10 cellular contexts compared by ENCODE assay signal in the genomic region with DNA sequence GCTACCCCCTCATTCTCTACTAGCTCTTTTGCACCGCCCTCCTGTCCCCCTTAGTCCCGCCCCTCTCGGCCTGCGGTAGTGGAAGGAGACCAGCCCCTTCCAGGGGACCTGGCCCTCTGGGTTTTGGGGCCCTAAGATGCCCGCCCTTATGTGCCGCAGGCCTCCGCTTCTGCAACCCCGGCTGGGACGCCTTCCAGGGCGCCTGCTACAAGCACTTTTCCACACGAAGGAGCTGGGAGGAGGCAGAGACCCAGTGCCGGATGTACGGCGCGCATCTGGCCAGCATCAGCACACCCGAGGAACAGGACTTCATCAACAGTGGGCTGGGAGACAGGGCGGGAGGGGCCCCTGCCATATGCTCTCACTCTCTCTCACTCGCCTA. TPM values are rescaled to one million over a fixed set of nuclear protein-coding genes. Genes with fewer than 3 reads are reported as not detected.
A peak's percentile ranks its signal among the peaks of the same experiment; 100 is the strongest.
DNase-seq lines count a peak whose midpoint lies in the region; ATAC-seq and TF ChIP-seq lines count a peak whose summit lies in the region.
"Had no signal": no experiment of that assay in that cellular context is flagged by ENCODE, and none has a peak within 500 bp of the region (broad histone marks: within the 10 kb centered on the region; RNA-seq: fewer than 3 reads in every experiment).

No MANE protein-coding gene starts in this region.

- DNase-seq in SK-N-MC (ENCODE audit: low read depth, low spot score) (no peak), glutamatergic neuron (no peak), sigmoid colon (peak; percentile 87), GM10266 (ENCODE audit: extremely low spot score) (no peak), T-helper 9 cell (no peak), retina (no peak)

- H3K27me3 Mint-ChIP-seq in glutamatergic neuron (ENCODE audit: unreplicated experiment), result peaks cover 23% of the 10 kb centered on the region

- no peaks in the 10 kb centered on the region for H3K9me3 ChIP-seq in ES-I3 (ENCODE audit: control insufficient read depth, insufficient read depth, low read length)
- no peaks in the 10 kb centered on the region for H3K9me3 ChIP-seq in SK-N-MC (ENCODE audit: low read depth, low read length)
- no peaks in the 10 kb centered on the region for H3K9me3 ChIP-seq in sigmoid colon
- H3K9me3 ChIP-seq: SJSA1 had no signal

- H3K27ac Mint-ChIP-seq in glutamatergic neuron (ENCODE audit: unreplicated experiment), result no peak overlapping the region

- H3K4me3 Mint-ChIP-seq in glutamatergic neuron (ENCODE audit: unreplicated experiment), result peak overlapping the region; percentile 81

- H3K9ac ChIP-seq in ES-I3 (ENCODE audit: low read depth, low read length) (peak overlapping the region; percentile 53; the same call in 1 of the 2 replicates), SK-N-MC (ENCODE audit: insufficient read length) (no peak overlapping the region)

- H3K27ac ChIP-seq in SK-N-MC, result no peak overlapping the region
- peak overlapping the region in 1 of 4 donors; percentile 35 for H3K27ac ChIP-seq in sigmoid colon
- H3K27ac ChIP-seq: SJSA1 had no signal

- peaks cover 0 to 24% (median under 1%) of the 10 kb centered on the region in 3 donors for H3K27me3 ChIP-seq in sigmoid colon

- peaks cover 17% of the 10 kb centered on the region for H3K9me3 Mint-ChIP-seq in glutamatergic neuron (ENCODE audit: unreplicated experiment)

- intact Hi-C loops in sigmoid colon (cut with DNase I), result loop anchor here (1.0 to 5.0 kb wide), 2 partner anchors 30 to 199 kb away; no protein-coding TSS in a partner anchor

- TF ChIP-seq EP300 in sigmoid colon (IDR thresholded peaks at IDR 0.05), result no peak

- H3K36me3 ChIP-seq in ES-I3 (ENCODE audit: insufficient read depth, low read length), result no peaks in the 10 kb centered on the region
- no peaks in the 10 kb centered on the region for H3K36me3 ChIP-seq in SK-N-MC (ENCODE audit: insufficient read depth, low read length)
- no peaks in the 10 kb centered on the region for H3K36me3 ChIP-seq in sigmoid colon
- H3K36me3 ChIP-seq: SJSA1 had no signal

- 18 to 60% methylated on average over 18 of the region's 18 CpGs for WGBS in sigmoid colon, 2 donors

- H3K4me1 Mint-ChIP-seq in glutamatergic neuron (ENCODE audit: low read depth, unreplicated experiment), result peaks cover 49% of the 10 kb centered on the region

- H3K4me1 ChIP-seq in ES-I3 (ENCODE audit: insufficient read depth, low read length) (peaks cover 29% of the 10 kb centered on the region), sigmoid colon (peaks cover 0 to 49% (median 43%) of the 10 kb centered on the region in 4 donors)

- no peak for TF ChIP-seq POLR2A in sigmoid colon (IDR thresholded peaks at IDR 0.05)

- peak overlapping the region; percentile 61 for H3K4me3 ChIP-seq in SK-N-MC
- peak overlapping the region in 3 of 4 donors; percentile 31 to 43 (median 41) for H3K4me3 ChIP-seq in sigmoid colon
- H3K4me3 ChIP-seq: lung, SJSA1 had no signal

- ATAC-seq in HG03025 (IDR thresholded peaks at IDR 0.05; ENCODE audit: low FRiP score, unreplicated experiment), result no peak

- TF ChIP-seq CTCF in glutamatergic neuron (IDR thresholded peaks at IDR 0.05; ENCODE audit: partially characterized antibody, unreplicated experiment) (no peak), sigmoid colon (IDR thresholded peaks at IDR 0.05) (no peak), GM10266 (IDR thresholded peaks at IDR 0.05; ENCODE audit: control insufficient read depth, insufficient read depth, low read depth, missing control alignments) (no peak)

- no peaks in the 10 kb centered on the region for H3K36me3 Mint-ChIP-seq in glutamatergic neuron (ENCODE audit: unreplicated experiment)

RNA-seq across cellular contexts. Expression of gene BCAN, which starts 14.9 kb away (rescaled TPM):
- 10.3 TPM for total RNA-seq in glutamatergic neuron (ENCODE audit: unreplicated experiment)
- 1 to 10 TPM in 3 of 4 donors, not detected in 1; 2.0 to 2.9 (median 2.3) TPM for total RNA-seq in sigmoid colon
- under 1 TPM in 1 of 3 donors, not detected in 2; 0.12 TPM for polyA plus RNA-seq in sigmoid colon
- total RNA-seq: SJSA1 had no signal

RNA-seq across cellular contexts. Expression of gene NES, which starts 20.4 kb away (rescaled TPM):
- total RNA-seq in glutamatergic neuron (ENCODE audit: unreplicated experiment), result 375 TPM
- total RNA-seq in sigmoid colon, result 10 to 100 TPM in 2 of 4 donors, 1 to 10 TPM in 2; 7.1 to 21.0 (median 10.4) TPM
- polyA plus RNA-seq in sigmoid colon, result 1 to 10 TPM in 2 of 3 donors, under 1 TPM in 1; 0.60 to 6.9 (median 1.8) TPM

RNA-seq across cellular contexts. Expression of gene HAPLN2, which starts 37.6 kb away (rescaled TPM):
- total RNA-seq in glutamatergic neuron (ENCODE audit: unreplicated experiment) (0.71 TPM), sigmoid colon (1 to 10 TPM in 1 of 4 donors, under 1 TPM in 1, not detected in 2; 0.71 to 1.2 TPM)
- polyA plus RNA-seq in sigmoid colon, result under 1 TPM in 1 of 3 donors, not detected in 2; 0.10 TPM
- total RNA-seq: SJSA1 had no signal

RNA-seq across cellular contexts. Expression of gene CRABP2, which starts 48.6 kb away (rescaled TPM):
- total RNA-seq in glutamatergic neuron (ENCODE audit: unreplicated experiment) (2.4 TPM), sigmoid colon (1 to 10 TPM; 3.1 to 7.8 (median 5.4) TPM)
- 1 to 10 TPM in 1 of 3 donors, not detected in 2; 4.9 TPM for polyA plus RNA-seq in sigmoid colon

RNA-seq across cellular contexts. Expression of gene GPATCH4, which starts 55.5 kb away (rescaled TPM):
- total RNA-seq in glutamatergic neuron (ENCODE audit: unreplicated experiment) (13.2 TPM), sigmoid colon (10 to 100 TPM; 12.2 to 22.9 (median 17.3) TPM)
- 10 to 100 TPM; 10.2 to 32.9 (median 18.0) TPM for polyA plus RNA-seq in sigmoid colon

Comparison
In these comparisons a context has a peak if more than half of its experiments do, and no peak if none do; other contexts are left out.
1. RNA of gene NES, which starts 20.4 kb away (total RNA-seq): 375 TPM in glutamatergic neuron (single experiment); 7.1 to 21.0 TPM in sigmoid colon; every median in the first group is over 10 times any median in the second.